In genomic region chr3:181700168-181701087, GRCh38 we compare ENCODE assay signal across 8 cellular contexts. TPM values are rescaled to one million over a fixed set of nuclear protein-coding genes. Genes with fewer than 3 reads are reported as not detected.
A peak's percentile ranks its signal among the peaks of the same experiment; 100 is the strongest.
DNase-seq lines count a peak whose midpoint lies in the region; ATAC-seq and TF ChIP-seq lines count a peak whose summit lies in the region.

No MANE protein-coding gene starts in this region.

- intact Hi-C loops in activated naive CD4-positive, alpha-beta T cell treated with anti-CD3 and anti-CD28 coated beads for 36 hours (cut with micrococcal nuclease), result loop anchor here (1.0 to 5.0 kb wide), 5 partner anchors 374 to 898 kb away; partner anchors contain the start of gene FXR1
- intact Hi-C loops in breast epithelium (cut with DNase I; ENCODE audit: low total_unique reads), result no loop called here

- H3K9me3 ChIP-seq in MG63 (no peaks in the 10 kb centered on the region; the same call in 1 of the 2 replicates), breast epithelium (no peaks in the 10 kb centered on the region)

- peaks cover 83% of the 10 kb centered on the region for H3K27me3 Mint-ChIP-seq in activated naive CD4-positive, alpha-beta T cell treated with anti-CD3 and anti-CD28 coated beads for 36 hours (ENCODE audit: low read depth)

- no peak overlapping the region for H3K27ac ChIP-seq in RWPE1
- H3K27ac ChIP-seq in breast epithelium, result no peak overlapping the region

- H3K36me3 Mint-ChIP-seq in activated naive CD4-positive, alpha-beta T cell treated with anti-CD3 and anti-CD28 coated beads for 36 hours (ENCODE audit: low read depth), result peaks cover 6% of the 10 kb centered on the region

- DNase-seq in activated naive CD4-positive, alpha-beta T cell treated with anti-CD3 and anti-CD28 coated beads for 36 hours, result peak; percentile 62
- no peak for DNase-seq in activated naive CD4-positive, alpha-beta T cell treated with anti-CD3 and anti-CD28 coated beads, Interleukin-2, amount 50 U/mL, for 16 hours
- DNase-seq in MG63, result peak; percentile 59
- peak; percentile 72 for DNase-seq in RWPE1 (ENCODE audit: low spot score)
- no peak for DNase-seq in breast epithelium (ENCODE audit: low spot score in 2 of 2)
- peak; percentile 79 for DNase-seq in islet precursor cell
- peak; percentile 41 to 46 for DNase-seq in stimulated activated CD4-positive, alpha-beta T cell treated with anti-CD3 and anti-CD28 coated beads, Interleukin-2, amount 100 ng/mL, for 24 hours

- ATAC-seq in HG02610 (IDR thresholded peaks at IDR 0.05; ENCODE audit: unreplicated experiment), result peak; percentile 60

- peaks cover 5% of the 10 kb centered on the region for H3K9me3 Mint-ChIP-seq in activated naive CD4-positive, alpha-beta T cell treated with anti-CD3 and anti-CD28 coated beads for 36 hours

- POLR2A ChIA-PET in RWPE1 (lab: Yijun Ruan, JAX; ENCODE audit: low non-redundant PET), result no interaction called here

- no peak overlapping the region for H3K4me3 ChIP-seq in MG63
- H3K4me3 ChIP-seq in breast epithelium, result peak overlapping the region in 1 of 3 donors; percentile 40

- no peak for TF ChIP-seq POLR2A in breast epithelium (IDR thresholded peaks at IDR 0.05)

- H3K36me3 ChIP-seq in MG63 (no peaks in the 10 kb centered on the region), breast epithelium (no peaks in the 10 kb centered on the region)

- peaks cover 23% of the 10 kb centered on the region for H3K4me1 Mint-ChIP-seq in activated naive CD4-positive, alpha-beta T cell treated with anti-CD3 and anti-CD28 coated beads for 36 hours (ENCODE audit: low read depth)

- peak overlapping the region; percentile 52 for H3K4me3 Mint-ChIP-seq in activated naive CD4-positive, alpha-beta T cell treated with anti-CD3 and anti-CD28 coated beads for 36 hours

- TF ChIP-seq CTCF in RWPE1 (conservative IDR thresholded peaks at IDR 0.05; ENCODE audit: low read depth) (peak; percentile 88), breast epithelium (IDR thresholded peaks at IDR 0.05) (peak; percentile 46 to 79 (median 57))

- H3K27ac Mint-ChIP-seq in activated naive CD4-positive, alpha-beta T cell treated with anti-CD3 and anti-CD28 coated beads for 36 hours, result no peak overlapping the region

- no peaks in the 10 kb centered on the region for H3K4me1 ChIP-seq in breast epithelium

- CTCF ChIA-PET in activated naive CD4-positive, alpha-beta T cell treated with anti-CD3 and anti-CD28 coated beads for 36 hours (lab: Charles Lee), result interaction anchor here (0.9 to 2.3 kb wide), 4 partner anchors 18 to 374 kb away, joined by 3 to 7 read pairs (median 5); no protein-coding TSS in a partner anchor
- CTCF ChIA-PET in RWPE1 (lab: Yijun Ruan, JAX), result interaction anchor here (0.5 to 3.9 kb wide), 17 partner anchors 11 to 1095 kb away, joined by 3 to 35 read pairs (median 3); no protein-coding TSS in a partner anchor

- H3K27me3 ChIP-seq in MG63 (peaks cover 85% of the 10 kb centered on the region), breast epithelium (peaks cover 10 to 100% of the 10 kb centered on the region in 2 donors)

RNA-seq across cellular contexts. Expression of gene SOX2, which starts 11.3 kb away (rescaled TPM):
- not detected for total RNA-seq in activated naive CD4-positive, alpha-beta T cell treated with anti-CD3 and anti-CD28 coated beads for 36 hours
- 0.07 TPM in 1 of 2 replicates, not detected in the other for total RNA-seq in MG63 (2014; rRNA removed; shearing (Covaris generic); ENCODE audit: low replicate concordance)
- total RNA-seq in breast epithelium, result under 1 TPM in 2 of 3 donors, not detected in 1; under 0.01 to 0.16 TPM

Comparison
In these comparisons a context has a peak if more than half of its experiments do, and no peak if none do; other contexts are left out.
1. DNase-seq: peak in activated naive CD4-positive, alpha-beta T cell treated with anti-CD3 and anti-CD28 coated beads for 36 hours (single experiment), MG63 (single experiment), RWPE1 (single experiment), islet precursor cell (single experiment) and stimulated activated CD4-positive, alpha-beta T cell treated with anti-CD3 and anti-CD28 coated beads, Interleukin-2, amount 100 ng/mL, for 24 hours (2 of 2); none in activated naive CD4-positive, alpha-beta T cell treated with anti-CD3 and anti-CD28 coated beads, Interleukin-2, amount 50 U/mL, for 16 hours (single experiment) and breast epithelium (0 of 2).